ENCODE assay signal across 12 cellular contexts in genomic region chr3:196144383-196145105, GRCh38.
A peak's percentile ranks its signal among the peaks of the same experiment; 100 is the strongest.
DNase-seq lines count a peak whose midpoint lies in the region; ATAC-seq and TF ChIP-seq lines count a peak whose summit lies in the region.
"Had no signal": no experiment of that assay in that cellular context is flagged by ENCODE, and none has a peak within 500 bp of the region (broad histone marks: within the 10 kb centered on the region; RNA-seq: fewer than 3 reads in every experiment).

No MANE protein-coding gene starts in this region.

- CTCF ChIA-PET in RWPE1 (lab: Yijun Ruan, JAX), result no interaction called here

- H3K27me3 Mint-ChIP-seq in activated T-cell treated with anti-CD3 and anti-CD28 coated beads, Interleukin-2, amount 50 U/mL, for 4 hours (ENCODE audit: low read depth), result peaks cover 3% of the 10 kb centered on the region
- no peaks in the 10 kb centered on the region for H3K27me3 Mint-ChIP-seq in effector memory CD8-positive, alpha-beta T cell
- H3K27me3 Mint-ChIP-seq in mesothelial cell of epicardium (ENCODE audit: low read depth), result no peaks in the 10 kb centered on the region

- H3K9me3 Mint-ChIP-seq in activated T-cell treated with anti-CD3 and anti-CD28 coated beads, Interleukin-2, amount 50 U/mL, for 4 hours, result no peaks in the 10 kb centered on the region
- no peaks in the 10 kb centered on the region for H3K9me3 Mint-ChIP-seq in effector memory CD8-positive, alpha-beta T cell
- no peaks in the 10 kb centered on the region for H3K9me3 Mint-ChIP-seq in stimulated activated effector memory CD8-positive, alpha-beta T cell treated with anti-CD3 and anti-CD28 coated beads, Interleukin-12 subunit alpha, Interleukin-12 subunit beta, amount 100 ng/mL, for 72 hours
- H3K9me3 Mint-ChIP-seq in mesothelial cell of epicardium, result peaks cover 7% of the 10 kb centered on the region

- TF ChIP-seq CTCF in RWPE1 (conservative IDR thresholded peaks at IDR 0.05; ENCODE audit: low read depth) (no peak), mesothelial cell of epicardium (IDR thresholded peaks at IDR 0.05; ENCODE audit: unreplicated experiment) (no peak)

- ATAC-seq in activated T-cell treated with anti-CD3 and anti-CD28 coated beads, Interleukin-2, amount 50 U/mL, for 4 hours, result no peak
- ATAC-seq in effector memory CD8-positive, alpha-beta T cell (replicated peaks), result peak; percentile 100
- peak; percentile 97 for ATAC-seq in stimulated activated effector memory CD8-positive, alpha-beta T cell treated with anti-CD3 and anti-CD28 coated beads, Interleukin-12 subunit alpha, Interleukin-12 subunit beta, amount 100 ng/mL, for 72 hours

- peak overlapping the region; percentile 26 for H3K4me3 Mint-ChIP-seq in activated T-cell treated with anti-CD3 and anti-CD28 coated beads, Interleukin-2, amount 50 U/mL, for 4 hours
- peak overlapping the region; percentile 87 to 91 for H3K4me3 Mint-ChIP-seq in effector memory CD8-positive, alpha-beta T cell
- peak overlapping the region; percentile 71 for H3K4me3 Mint-ChIP-seq in stimulated activated effector memory CD8-positive, alpha-beta T cell treated with anti-CD3 and anti-CD28 coated beads, Interleukin-12 subunit alpha, Interleukin-12 subunit beta, amount 100 ng/mL, for 72 hours
- H3K4me3 Mint-ChIP-seq in mesothelial cell of epicardium, result no peak overlapping the region
- H3K4me3 Mint-ChIP-seq: nephron progenitor cell had no signal

- POLR2A ChIA-PET in RWPE1 (lab: Yijun Ruan, JAX; ENCODE audit: low non-redundant PET), result no interaction called here

- peak overlapping the region; percentile 81; the same call in 1 of the 2 replicates for H3K27ac ChIP-seq in RWPE1
- H3K27ac ChIP-seq: upper lobe of right lung had no signal

- H3K4me1 Mint-ChIP-seq in activated T-cell treated with anti-CD3 and anti-CD28 coated beads, Interleukin-2, amount 50 U/mL, for 4 hours (ENCODE audit: low read depth), result peaks cover 9% of the 10 kb centered on the region
- H3K4me1 Mint-ChIP-seq in effector memory CD8-positive, alpha-beta T cell (ENCODE audit: low read depth in 2 of 2), result peaks cover 22 to 24% of the 10 kb centered on the region in 2 donors
- H3K4me1 Mint-ChIP-seq in stimulated activated effector memory CD8-positive, alpha-beta T cell treated with anti-CD3 and anti-CD28 coated beads, Interleukin-12 subunit alpha, Interleukin-12 subunit beta, amount 100 ng/mL, for 72 hours, result peaks cover 29% of the 10 kb centered on the region
- H3K4me1 Mint-ChIP-seq in mesothelial cell of epicardium, result peaks cover 31% of the 10 kb centered on the region

- H3K27ac Mint-ChIP-seq in effector memory CD8-positive, alpha-beta T cell, result peak overlapping the region; percentile 92 to 98
- H3K27ac Mint-ChIP-seq in stimulated activated effector memory CD8-positive, alpha-beta T cell treated with anti-CD3 and anti-CD28 coated beads, Interleukin-12 subunit alpha, Interleukin-12 subunit beta, amount 100 ng/mL, for 72 hours, result peak overlapping the region; percentile 98
- H3K27ac Mint-ChIP-seq in mesothelial cell of epicardium, result no peak overlapping the region
- H3K27ac Mint-ChIP-seq: nephron progenitor cell had no signal

- H3K36me3 Mint-ChIP-seq in activated T-cell treated with anti-CD3 and anti-CD28 coated beads, Interleukin-2, amount 50 U/mL, for 4 hours (ENCODE audit: insufficient read depth), result no peaks in the 10 kb centered on the region
- H3K36me3 Mint-ChIP-seq in effector memory CD8-positive, alpha-beta T cell (ENCODE audit: insufficient read depth), result peaks cover 3% of the 10 kb centered on the region
- peaks cover 15% of the 10 kb centered on the region for H3K36me3 Mint-ChIP-seq in stimulated activated effector memory CD8-positive, alpha-beta T cell treated with anti-CD3 and anti-CD28 coated beads, Interleukin-12 subunit alpha, Interleukin-12 subunit beta, amount 100 ng/mL, for 72 hours
- no peaks in the 10 kb centered on the region for H3K36me3 Mint-ChIP-seq in mesothelial cell of epicardium

- no peak for DNase-seq in activated T-cell treated with anti-CD3 and anti-CD28 coated beads, Interleukin-2, amount 50 U/mL, for 4 hours
- no peak for DNase-seq in activated T-cell treated with anti-CD3 and anti-CD28 coated beads, Interleukin-2, amount 50 U/mL, for 48 hours
- no peak for DNase-seq in RWPE1 (ENCODE audit: low spot score)
- peak; percentile 34 to 58 (median 35) for DNase-seq in effector memory CD8-positive, alpha-beta T cell
- DNase-seq in stimulated activated effector memory CD8-positive, alpha-beta T cell treated with anti-CD3 and anti-CD28 coated beads, Interleukin-12 subunit alpha, Interleukin-12 subunit beta, amount 100 ng/mL, for 72 hours (ENCODE audit: low spot score in 2 of 2), result peak in 1 of 2 donors; percentile 60
- no peak for DNase-seq in DMS53 (lab: John Stamatoyannopoulos, UW)
- DNase-seq in foreskin melanocyte, result no peak
- no peak for DNase-seq in mesothelial cell of epicardium (ENCODE audit: low spot score in 2 of 2, unreplicated experiment in 2 of 2)
- DNase-seq: NCI-H1092, NCI-H446 treated with DMSO at 0.1 percent for 48 hours, nephron progenitor cell, upper lobe of right lung had no signal

Comparison
In these comparisons a context has a peak if more than half of its experiments do, and no peak if none do; other contexts are left out.
1. ATAC-seq: peak in effector memory CD8-positive, alpha-beta T cell (single experiment) and stimulated activated effector memory CD8-positive, alpha-beta T cell treated with anti-CD3 and anti-CD28 coated beads, Interleukin-12 subunit alpha, Interleukin-12 subunit beta, amount 100 ng/mL, for 72 hours (single experiment); none in activated T-cell treated with anti-CD3 and anti-CD28 coated beads, Interleukin-2, amount 50 U/mL, for 4 hours (0 of 2).
2. DNase-seq: peak in effector memory CD8-positive, alpha-beta T cell (3 of 3); none in activated T-cell treated with anti-CD3 and anti-CD28 coated beads, Interleukin-2, amount 50 U/mL, for 4 hours (single experiment), activated T-cell treated with anti-CD3 and anti-CD28 coated beads, Interleukin-2, amount 50 U/mL, for 48 hours (0 of 2), RWPE1 (single experiment), DMS53 (single experiment), foreskin melanocyte (single experiment) and mesothelial cell of epicardium (0 of 2).